Comparison of ENCODE assay signal across 17 cellular contexts in the genomic region with DNA sequence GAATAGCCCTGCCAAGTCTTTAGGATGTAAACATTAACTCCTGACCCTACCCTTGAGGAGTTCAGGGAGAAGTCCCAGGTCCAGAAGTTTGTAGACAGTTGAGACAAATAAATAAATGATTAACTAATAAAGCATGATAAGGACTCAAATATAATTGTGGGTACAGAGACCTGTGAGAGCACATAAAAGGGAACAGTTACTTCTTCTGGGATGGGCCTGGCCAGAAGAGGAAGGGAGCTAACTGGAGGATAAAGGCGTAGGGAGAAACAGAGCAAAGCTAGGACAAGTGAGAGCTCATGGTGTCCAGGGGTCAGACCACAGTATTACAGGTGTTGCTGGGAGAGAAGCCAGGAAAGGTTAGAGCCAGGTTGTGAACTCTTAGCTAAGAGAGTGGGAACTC. TPM values are rescaled to one million over a fixed set of nuclear protein-coding genes. Genes with fewer than 3 reads are reported as not detected.
DNase-seq lines count a peak whose midpoint lies in the region; ATAC-seq and TF ChIP-seq lines count a peak whose summit lies in the region.
"Had no signal": no experiment of that assay in that cellular context is flagged by ENCODE, and none has a peak within 500 bp of the region (broad histone marks: within the 10 kb centered on the region; RNA-seq: fewer than 3 reads in every experiment).

No MANE protein-coding gene starts in this region.

- CTCF ChIA-PET in activated CD4-positive, alpha-beta T cell treated with anti-CD3 and anti-CD28 coated beads, Interleukin-2, amount 10 ng/mL, durations not matched to agents 7 days and 5 days (lab: Charles Lee), result interaction anchor here (0.8 kb wide), 1 partner anchor 262 kb away, joined by 3 read pairs; no protein-coding TSS in a partner anchor

- no peak for ATAC-seq in activated T-cell treated with anti-CD3 and anti-CD28 coated beads, Interleukin-2, amount 50 U/mL, for 72 hours (replicated peaks in 1 of 2)
- no peak for ATAC-seq in T-helper 17 cell
- ATAC-seq in left lobe of liver, result peak; percentile 72
- ATAC-seq: CD8-positive, alpha-beta T cell; HCT116 had no signal

- no peak for TF ChIP-seq CTCF in GM13976 (IDR thresholded peaks at IDR 0.05; ENCODE audit: borderline replicate concordance, control extremely low read depth, extremely low read depth, insufficient read depth, missing control alignments)

- H3K36me3 Mint-ChIP-seq in activated T-cell treated with anti-CD3 and anti-CD28 coated beads, Interleukin-2, amount 50 U/mL, for 72 hours (ENCODE audit: insufficient read depth in 2 of 2), result peaks cover 2 to 18% of the 10 kb centered on the region in 2 donors
- H3K36me3 Mint-ChIP-seq in T-helper 17 cell (ENCODE audit: low read depth), result peaks cover 4% of the 10 kb centered on the region
- peaks cover 18% of the 10 kb centered on the region for H3K36me3 Mint-ChIP-seq in activated CD4-positive, alpha-beta T cell treated with anti-CD3 and anti-CD28 coated beads, Interleukin-2, amount 10 ng/mL, durations not matched to agents 7 days and 5 days (ENCODE audit: low read depth)

- no peak for DNase-seq in activated T-cell treated with anti-CD3 and anti-CD28 coated beads, Interleukin-2, amount 50 U/mL, for 72 hours
- no peak for DNase-seq in activated T-cell treated with anti-CD3 and anti-CD28 coated beads, Interleukin-2, amount 50 U/mL, for 48 hours
- DNase-seq in T-helper 17 cell, result no peak
- peak; percentile 63 for DNase-seq in left lobe of liver (ENCODE audit: low spot score)
- DNase-seq in renal cortical epithelial cell (ENCODE audit: low read depth), result peak; percentile 38
- DNase-seq in activated gamma-delta T cell (lab: John Stamatoyannopoulos, UW), result no peak
- no peak for DNase-seq in GM13976 (ENCODE audit: low spot score)
- DNase-seq in activated CD4-positive, alpha-beta T cell treated with anti-CD3 and anti-CD28 coated beads, Interleukin-2, amount 10 ng/mL, durations not matched to agents 7 days and 5 days, result no peak
- DNase-seq: CD8-positive, alpha-beta T cell; DND-41; GM23248; NCI-H1105; NCI-H1694; NCI-H2227 treated with DMSO at 0.1 percent for 48 hours; NCI-H524 had no signal

- H3K27ac Mint-ChIP-seq in activated T-cell treated with anti-CD3 and anti-CD28 coated beads, Interleukin-2, amount 50 U/mL, for 72 hours, result peak overlapping the region; percentile 15
- peak overlapping the region; percentile 27 for H3K27ac Mint-ChIP-seq in T-helper 17 cell
- no peak overlapping the region for H3K27ac Mint-ChIP-seq in activated CD4-positive, alpha-beta T cell treated with anti-CD3 and anti-CD28 coated beads, Interleukin-2, amount 10 ng/mL, durations not matched to agents 7 days and 5 days
- H3K27ac Mint-ChIP-seq: CD8-positive, alpha-beta T cell had no signal

- in situ Hi-C loops in GM13976 (cut with MboI; ENCODE audit: low sequenced_read_pairs, unreplicated experiment), result no loop called here

- no peak overlapping the region for H3K4me3 Mint-ChIP-seq in activated T-cell treated with anti-CD3 and anti-CD28 coated beads, Interleukin-2, amount 50 U/mL, for 72 hours
- H3K4me3 Mint-ChIP-seq in T-helper 17 cell, result no peak overlapping the region
- H3K4me3 Mint-ChIP-seq in activated CD4-positive, alpha-beta T cell treated with anti-CD3 and anti-CD28 coated beads, Interleukin-2, amount 10 ng/mL, durations not matched to agents 7 days and 5 days, result no peak overlapping the region
- H3K4me3 Mint-ChIP-seq: CD8-positive, alpha-beta T cell had no signal

- H3K27me3 Mint-ChIP-seq in activated T-cell treated with anti-CD3 and anti-CD28 coated beads, Interleukin-2, amount 50 U/mL, for 72 hours (ENCODE audit: low read depth), result no peaks in the 10 kb centered on the region
- H3K27me3 Mint-ChIP-seq in T-helper 17 cell, result no peaks in the 10 kb centered on the region
- H3K27me3 Mint-ChIP-seq in activated CD4-positive, alpha-beta T cell treated with anti-CD3 and anti-CD28 coated beads, Interleukin-2, amount 10 ng/mL, durations not matched to agents 7 days and 5 days, result no peaks in the 10 kb centered on the region

- H3K4me1 Mint-ChIP-seq in activated T-cell treated with anti-CD3 and anti-CD28 coated beads, Interleukin-2, amount 50 U/mL, for 72 hours (ENCODE audit: low read depth), result peaks cover 83% of the 10 kb centered on the region
- H3K4me1 Mint-ChIP-seq in T-helper 17 cell, result peaks cover 41% of the 10 kb centered on the region
- peaks cover 26% of the 10 kb centered on the region for H3K4me1 Mint-ChIP-seq in activated CD4-positive, alpha-beta T cell treated with anti-CD3 and anti-CD28 coated beads, Interleukin-2, amount 10 ng/mL, durations not matched to agents 7 days and 5 days

- no peaks in the 10 kb centered on the region for H3K9me3 ChIP-seq in T-helper 17 cell (ENCODE audit: control insufficient read depth, low read length, poor library complexity, severe bottlenecking)
- H3K9me3 ChIP-seq: BLaER1 had no signal

- POLR2A ChIA-PET in activated CD4-positive, alpha-beta T cell treated with anti-CD3 and anti-CD28 coated beads, Interleukin-2, amount 10 ng/mL, durations not matched to agents 7 days and 5 days (lab: Charles Lee), result no interaction called here

- H3K9me3 Mint-ChIP-seq in activated T-cell treated with anti-CD3 and anti-CD28 coated beads, Interleukin-2, amount 50 U/mL, for 72 hours, result no peaks in the 10 kb centered on the region
- H3K9me3 Mint-ChIP-seq in activated CD4-positive, alpha-beta T cell treated with anti-CD3 and anti-CD28 coated beads, Interleukin-2, amount 10 ng/mL, durations not matched to agents 7 days and 5 days, result no peaks in the 10 kb centered on the region
- H3K9me3 Mint-ChIP-seq: CD8-positive, alpha-beta T cell had no signal

RNA-seq across cellular contexts. Expression of a gene that starts 3.0 kb away (rescaled TPM):
- 10 to 100 TPM; 46.6 to 51.6 TPM for total RNA-seq in activated T-cell treated with anti-CD3 and anti-CD28 coated beads, Interleukin-2, amount 50 U/mL, for 72 hours
- 10 to 100 TPM in 1 of 2 donors, 1 to 10 TPM in 1; 6.7 to 18.2 TPM for total RNA-seq in T-helper 17 cell
- total RNA-seq in left lobe of liver, result 13.9 TPM
- 18.9 and 25.4 TPM in 2 replicates for total RNA-seq in renal cortical epithelial cell
- 10 to 100 TPM; 20.7 to 24.6 TPM for total RNA-seq in activated CD4-positive, alpha-beta T cell treated with anti-CD3 and anti-CD28 coated beads, Interleukin-2, amount 10 ng/mL, durations not matched to agents 7 days and 5 days

Comparison
In these comparisons a context has a peak if more than half of its experiments do, and no peak if none do; other contexts are left out.
1. DNase-seq: peak in left lobe of liver (single experiment) and renal cortical epithelial cell (single experiment); none in activated T-cell treated with anti-CD3 and anti-CD28 coated beads, Interleukin-2, amount 50 U/mL, for 72 hours (0 of 2), activated T-cell treated with anti-CD3 and anti-CD28 coated beads, Interleukin-2, amount 50 U/mL, for 48 hours (0 of 2), T-helper 17 cell (0 of 3), activated gamma-delta T cell (single experiment), GM13976 (single experiment) and activated CD4-positive, alpha-beta T cell treated with anti-CD3 and anti-CD28 coated beads, Interleukin-2, amount 10 ng/mL, durations not matched to agents 7 days and 5 days (single experiment).